Comparison of ENCODE assay signal across 19 cellular contexts in genomic region chr2:151192681-151193080, GRCh38.
"Had no signal": no experiment of that assay in that cellular context is flagged by ENCODE, and none has a peak within 500 bp of the region (broad histone marks: within the 10 kb centered on the region; RNA-seq: fewer than 3 reads in every experiment).

No MANE protein-coding gene starts in this region.

- FAIRE-seq: colon had no signal

- H3K4me3 Mint-ChIP-seq: dendritic cell treated with granulocyte-macrophage colony-stimulating factor and Interleukin-4, amounts not matched to agents 40 ng/mL and 50 ng/mL, for 4 days; effector memory CD8-positive, alpha-beta T cell; natural killer cell treated with Interleukin-12 subunit alpha and Interleukin-12 subunit beta and Interleukin-15 and Interleukin-18, amount 100 ng/mL, for 72 hours had no signal

- H3K36me3 ChIP-seq: esophagus squamous epithelium, neutrophil, right atrium auricular region, sigmoid colon had no signal

- ATAC-seq: effector memory CD8-positive, alpha-beta T cell; left colon; left ventricle myocardium superior had no signal

- H3K4me3 ChIP-seq: esophagus squamous epithelium, lung, right atrium auricular region, sigmoid colon, skin epidermis had no signal

- H3K27ac ChIP-seq: esophagus squamous epithelium, neutrophil, right atrium auricular region, sigmoid colon, skin epidermis had no signal

- H3K27me3 ChIP-seq: esophagus squamous epithelium, neutrophil, right atrium auricular region, sigmoid colon had no signal

- DNase-seq: effector memory CD8-positive, alpha-beta T cell; esophagus squamous epithelium; foreskin fibroblast; left colon; left ventricle myocardium superior; mesenchymal stem cell; midbrain; posterior cingulate gyrus; sigmoid colon; stimulated activated CD4-positive, alpha-beta T cell treated with anti-CD3 and anti-CD28 coated beads, Interleukin-2, amount 100 ng/mL, for 24 hours; stimulated activated naive CD4-positive, alpha-beta T cell treated with Interleukin-2 at 50 U/mL for 16 hours; trophoblast cell had no signal

- H3K27ac Mint-ChIP-seq: dendritic cell treated with granulocyte-macrophage colony-stimulating factor and Interleukin-4, amounts not matched to agents 40 ng/mL and 50 ng/mL, for 4 days; effector memory CD8-positive, alpha-beta T cell; natural killer cell treated with Interleukin-12 subunit alpha and Interleukin-12 subunit beta and Interleukin-15 and Interleukin-18, amount 100 ng/mL, for 72 hours had no signal

- H3K36me3 Mint-ChIP-seq: natural killer cell treated with Interleukin-12 subunit alpha and Interleukin-12 subunit beta and Interleukin-15 and Interleukin-18, amount 100 ng/mL, for 72 hours had no signal

- H3K4me1 ChIP-seq: esophagus squamous epithelium, right atrium auricular region, sigmoid colon had no signal

- H3K27me3 Mint-ChIP-seq: dendritic cell treated with granulocyte-macrophage colony-stimulating factor and Interleukin-4, amounts not matched to agents 40 ng/mL and 50 ng/mL, for 4 days had no signal

- H3K9me3 Mint-ChIP-seq: dendritic cell treated with granulocyte-macrophage colony-stimulating factor and Interleukin-4, amounts not matched to agents 40 ng/mL and 50 ng/mL, for 4 days; effector memory CD8-positive, alpha-beta T cell; natural killer cell treated with Interleukin-12 subunit alpha and Interleukin-12 subunit beta and Interleukin-15 and Interleukin-18, amount 100 ng/mL, for 72 hours had no signal

- H3K9me3 ChIP-seq: esophagus squamous epithelium, neutrophil, right atrium auricular region, sigmoid colon had no signal
